1 cellular context compared by ENCODE assay signal in the genomic region with DNA sequence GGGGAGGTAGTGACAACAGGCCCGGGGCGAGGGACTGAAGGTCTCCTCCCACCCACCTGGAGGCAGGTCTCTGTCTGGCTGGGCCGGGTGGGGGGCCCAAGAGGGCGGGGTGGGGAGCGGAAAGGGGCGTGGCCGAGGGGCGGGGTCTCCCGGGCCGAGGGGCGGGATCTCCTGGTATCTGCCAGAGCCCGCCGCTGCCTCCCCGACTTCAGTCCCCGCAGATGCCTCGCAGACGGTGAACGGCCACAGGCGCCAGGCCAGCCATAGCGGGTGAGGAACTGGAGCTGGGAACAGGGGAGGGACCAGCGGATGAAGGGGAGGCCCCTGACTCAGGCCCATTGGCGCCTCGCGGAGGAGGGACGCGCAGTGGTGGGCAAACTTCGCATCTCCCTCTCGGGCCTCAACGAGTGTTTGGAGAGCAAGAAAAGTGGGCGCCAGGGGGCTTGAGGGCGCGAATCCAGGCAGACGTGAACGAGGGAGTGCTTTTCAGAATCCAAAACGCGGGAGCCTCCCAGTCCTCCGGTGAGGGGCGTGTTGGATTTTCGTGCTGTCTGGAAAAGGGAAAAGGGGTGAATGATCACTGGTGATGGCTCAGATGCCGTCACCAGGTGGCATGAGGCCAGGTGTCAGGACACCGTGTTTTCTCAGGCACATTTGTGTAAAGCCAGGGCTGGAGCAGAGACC.
TF ChIP-seq lines count a peak whose summit lies in the region.

A gene with protein sequence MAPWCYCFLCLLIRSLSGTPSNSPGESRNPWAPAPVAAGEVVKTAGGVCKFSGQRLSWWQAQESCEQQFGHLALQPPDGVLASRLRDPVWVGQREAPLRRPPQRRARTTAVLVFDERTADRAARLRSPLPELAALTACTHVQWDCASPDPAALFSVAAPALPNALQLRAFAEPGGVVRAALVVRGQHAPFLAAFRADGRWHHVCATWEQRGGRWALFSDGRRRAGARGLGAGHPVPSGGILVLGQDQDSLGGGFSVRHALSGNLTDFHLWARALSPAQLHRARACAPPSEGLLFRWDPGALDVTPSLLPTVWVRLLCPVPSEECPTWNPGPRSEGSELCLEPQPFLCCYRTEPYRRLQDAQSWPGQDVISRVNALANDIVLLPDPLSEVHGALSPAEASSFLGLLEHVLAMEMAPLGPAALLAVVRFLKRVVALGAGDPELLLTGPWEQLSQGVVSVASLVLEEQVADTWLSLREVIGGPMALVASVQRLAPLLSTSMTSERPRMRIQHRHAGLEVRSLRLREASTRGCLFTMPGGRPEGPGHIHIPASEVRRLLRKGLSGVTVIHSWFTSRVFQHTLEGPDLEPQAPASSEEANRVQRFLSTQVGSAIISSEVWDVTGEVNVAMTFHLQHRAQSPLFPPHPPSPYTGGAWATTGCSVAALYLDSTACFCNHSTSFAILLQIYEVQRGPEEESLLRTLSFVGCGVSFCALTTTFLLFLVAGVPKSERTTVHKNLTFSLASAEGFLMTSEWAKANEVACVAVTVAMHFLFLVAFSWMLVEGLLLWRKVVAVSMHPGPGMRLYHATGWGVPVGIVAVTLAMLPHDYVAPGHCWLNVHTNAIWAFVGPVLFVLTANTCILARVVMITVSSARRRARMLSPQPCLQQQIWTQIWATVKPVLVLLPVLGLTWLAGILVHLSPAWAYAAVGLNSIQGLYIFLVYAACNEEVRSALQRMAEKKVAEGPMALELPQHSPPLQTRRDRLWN (plus strand): TSS at position 211 of the 684 bp plus-strand sequence. CDS start 1,216 bp downstream, outside the sequence.

TF ChIP-seq in H1, 55 proteins besides CTCF, POLR2A, EP300 and RAD21 (continued from another document):
- TF ChIP-seq SP4 (IDR thresholded peaks at IDR 0.05; ENCODE audit: low read length) (no peak), SP1 (IDR thresholded peaks at IDR 0.05; ENCODE audit: low read depth, low read length) (no peak), POLR2AphosphoS5 (IDR thresholded peaks at IDR 0.05; ENCODE audit: low read depth, low read length) (peak; percentile 79), TAF7 (optimal IDR thresholded peaks at IDR 0.05; ENCODE audit: borderline replicate concordance, low read depth, low read length) (peak; percentile 56), TCF12 (IDR thresholded peaks at IDR 0.05; ENCODE audit: low read depth, low read length) (0 out of 2 replicates have a peak, but pooled peaks have one; percentile 7), KDM4A (IDR thresholded peaks at IDR 0.05; ENCODE audit: low read depth, low read length, severe bottlenecking) (peak; percentile 88), YY1 (IDR thresholded peaks at IDR 0.05; ENCODE audit: low read depth, low read length) (peak; percentile 62; the same call in 1 of the 2 replicates), SRF (IDR thresholded peaks at IDR 0.05; ENCODE audit: low read depth, low read length) (no peak)
- TF ChIP-seq, protein P1, sequence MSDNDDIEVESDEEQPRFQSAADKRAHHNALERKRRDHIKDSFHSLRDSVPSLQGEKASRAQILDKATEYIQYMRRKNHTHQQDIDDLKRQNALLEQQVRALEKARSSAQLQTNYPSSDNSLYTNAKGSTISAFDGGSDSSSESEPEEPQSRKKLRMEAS (IDR thresholded peaks at IDR 0.05), result peak; percentile 59; the same call in 1 of the 2 replicates
